Comparison of ENCODE assay signal across 1 cellular context in genomic region chr10:44936314-44936975, GRCh38.
TF ChIP-seq lines count a peak whose summit lies in the region.

No MANE protein-coding gene starts in this region.

TF ChIP-seq in GM12878, 131 proteins besides CTCF, POLR2A, EP300 and RAD21:
- TF ChIP-seq ZBTB40 (IDR thresholded peaks at IDR 0.05; ENCODE audit: borderline replicate concordance) (no peak), POU2F2 (IDR thresholded peaks at IDR 0.05; ENCODE audit: borderline replicate concordance, low read depth, low read length) (no peak), ZNF384 (IDR thresholded peaks at IDR 0.05; ENCODE audit: borderline replicate concordance, low read depth, low read length) (no peak), IKZF2 (IDR thresholded peaks at IDR 0.05) (no peak), BCLAF1 (IDR thresholded peaks at IDR 0.05) (no peak), YY1 (IDR thresholded peaks at IDR 0.05; ENCODE audit: low read depth, low read length) (no peak), SPI1 (IDR thresholded peaks at IDR 0.05; ENCODE audit: borderline replicate concordance, insufficient read depth, low read depth, low read length) (no peak), E2F8 (IDR thresholded peaks at IDR 0.05; ENCODE audit: low read depth, partially characterized antibody) (no peak), E4F1 (IDR thresholded peaks at IDR 0.05; ENCODE audit: borderline replicate concordance, partially characterized antibody) (no peak), TCF3 (IDR thresholded peaks at IDR 0.05; ENCODE audit: borderline replicate concordance, insufficient read depth, low read depth, low read length) (no peak), KDM1A (IDR thresholded peaks at IDR 0.05; ENCODE audit: borderline replicate concordance) (no peak), NFYA (IDR thresholded peaks at IDR 0.05; ENCODE audit: borderline replicate concordance, low read depth, low read length) (no peak), WRNIP1 (IDR thresholded peaks at IDR 0.05; ENCODE audit: borderline replicate concordance, low read depth, low read length) (no peak), ZNF207 (IDR thresholded peaks at IDR 0.05; ENCODE audit: borderline replicate concordance) (no peak), SIN3A (IDR thresholded peaks at IDR 0.05; ENCODE audit: low read depth, low read length) (no peak), CBFB (IDR thresholded peaks at IDR 0.05; ENCODE audit: low read depth) (no peak), ZNF217 (IDR thresholded peaks at IDR 0.05) (no peak), ETV6 (conservative IDR thresholded peaks at IDR 0.05 in 1 of 2, IDR thresholded peaks at IDR 0.05 in 1 of 2; ENCODE audit: borderline replicate concordance in 1 of 2, low read depth in 1 of 2) (no peak), SMARCA5 (IDR thresholded peaks at IDR 0.05) (no peak), HDAC6 (IDR thresholded peaks at IDR 0.05; ENCODE audit: unreplicated experiment) (no peak)
